14 cellular contexts compared by ENCODE assay signal in the genomic region with DNA sequence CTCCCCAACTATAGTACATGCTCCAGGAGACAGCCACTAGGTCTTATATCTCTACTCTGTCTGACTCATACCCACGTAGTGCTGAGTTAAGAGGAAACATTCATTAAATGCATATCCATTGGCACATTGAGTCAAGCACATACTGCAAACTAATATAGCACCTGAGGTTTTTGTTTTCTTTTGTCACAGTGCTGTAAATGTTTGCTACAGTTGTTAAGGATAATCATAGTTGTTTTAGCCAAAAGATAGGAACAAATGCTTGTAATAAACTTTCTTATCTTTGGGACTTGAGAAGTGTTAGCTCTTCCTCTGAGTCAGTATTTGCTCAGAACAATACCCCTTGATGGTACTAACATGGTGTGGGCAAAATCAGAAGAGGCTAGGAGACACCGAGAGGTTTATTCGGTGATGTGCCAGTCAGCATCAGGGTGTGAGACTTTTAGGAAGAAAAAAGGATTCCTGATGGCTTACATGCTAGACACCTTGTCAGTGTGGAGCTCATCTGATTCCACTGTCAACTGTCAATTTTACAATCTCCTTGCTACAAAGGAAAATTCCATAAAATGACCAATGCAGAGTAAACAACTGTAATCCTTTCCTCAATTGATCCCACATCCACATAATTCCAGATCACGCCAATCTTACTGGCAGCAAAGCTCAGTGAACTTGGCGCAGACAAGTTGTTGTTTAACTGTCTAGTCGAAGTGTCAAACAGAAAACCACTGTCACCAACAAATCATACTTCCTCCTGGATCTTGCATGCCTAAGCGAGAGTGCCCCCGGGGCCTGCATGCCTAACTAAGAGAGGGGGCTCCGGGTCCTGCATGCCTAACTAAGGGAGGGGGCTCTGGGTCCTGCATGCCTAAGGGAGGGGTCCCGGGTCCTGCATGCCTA. TPM values are rescaled to one million over a fixed set of nuclear protein-coding genes. Genes with fewer than 3 reads are reported as not detected.
DNase-seq lines count a peak whose midpoint lies in the region; ATAC-seq and TF ChIP-seq lines count a peak whose summit lies in the region.
"Had no signal": no experiment of that assay in that cellular context is flagged by ENCODE, and none has a peak within 500 bp of the region (broad histone marks: within the 10 kb centered on the region; RNA-seq: fewer than 3 reads in every experiment).

No MANE protein-coding gene starts in this region.

- no peaks in the 10 kb centered on the region for H3K27me3 ChIP-seq in GM23248 (replicated peaks; ENCODE audit: insufficient read depth)
- H3K27me3 ChIP-seq: esophagus squamous epithelium, testis had no signal

- H3K27me3 Mint-ChIP-seq in activated CD8-positive, alpha-beta T cell treated with anti-CD3 and anti-CD28 coated beads, Interleukin-2, amount 10 ng/mL, durations not matched to agents 7 days and 5 days (ENCODE audit: low read depth): peaks cover 8% of the 10 kb centered on the region
- peaks cover 11% of the 10 kb centered on the region for H3K27me3 Mint-ChIP-seq in activated CD8-positive, alpha-beta T cell treated with anti-CD3 and anti-CD28 coated beads for 36 hours

- H3K4me3 ChIP-seq in GM23248 (no peak overlapping the region), choroid plexus epithelial cell (ENCODE audit: low read depth, low read length) (no peak overlapping the region), mesodermal cell (ENCODE audit: extremely low read depth, insufficient read depth, low read length, poor library complexity, severe bottlenecking) (no peak overlapping the region)
- H3K4me3 ChIP-seq: esophagus squamous epithelium, testis had no signal

- DNase-seq in GM23248 (peak; percentile 76), NCI-H460 (ENCODE audit: extremely low read depth, low read depth) (peak; percentile 36), choroid plexus epithelial cell (ENCODE audit: low read depth) (peak; percentile 69)
- DNase-seq in activated CD4-positive, CD25-positive, alpha-beta regulatory T cell treated with anti-CD3 and anti-CD28 coated beads, Interleukin-2, amount 50 U/mL, for 72 hours: no peak
- no peak for DNase-seq in activated CD8-positive, alpha-beta T cell treated with anti-CD3 and anti-CD28 coated beads, Interleukin-2, amount 10 ng/mL, durations not matched to agents 7 days and 5 days
- DNase-seq in activated CD8-positive, alpha-beta T cell treated with anti-CD3 and anti-CD28 coated beads for 36 hours: no peak
- DNase-seq: amygdala, esophagus squamous epithelium, NCI-H774, testis had no signal

- no peak overlapping the region for H3K4me3 Mint-ChIP-seq in activated CD8-positive, alpha-beta T cell treated with anti-CD3 and anti-CD28 coated beads, Interleukin-2, amount 10 ng/mL, durations not matched to agents 7 days and 5 days
- H3K4me3 Mint-ChIP-seq in activated CD8-positive, alpha-beta T cell treated with anti-CD3 and anti-CD28 coated beads for 36 hours: no peak overlapping the region

- H3K9me3 ChIP-seq in GM23248 (ENCODE audit: low read depth): no peaks in the 10 kb centered on the region
- H3K9me3 ChIP-seq in mesodermal cell (ENCODE audit: control insufficient read depth, low read length): no peaks in the 10 kb centered on the region
- H3K9me3 ChIP-seq: esophagus squamous epithelium, testis had no signal

- peaks cover 30% of the 10 kb centered on the region for H3F3A ChIP-seq in GM23248 (ENCODE audit: insufficient read depth)

- peak overlapping the region; percentile 65 for H3K4me2 ChIP-seq in GM23248 (ENCODE audit: unreplicated experiment)

- H3K9me2 ChIP-seq in GM23248 (ENCODE audit: insufficient read depth): no peaks in the 10 kb centered on the region

- no peaks in the 10 kb centered on the region for H3K79me2 ChIP-seq in GM23248 (ENCODE audit: insufficient read depth)
- H3K79me2 ChIP-seq: parathyroid adenoma had no signal

- no peak overlapping the region for H3K27ac Mint-ChIP-seq in activated CD8-positive, alpha-beta T cell treated with anti-CD3 and anti-CD28 coated beads, Interleukin-2, amount 10 ng/mL, durations not matched to agents 7 days and 5 days
- H3K27ac Mint-ChIP-seq in activated CD8-positive, alpha-beta T cell treated with anti-CD3 and anti-CD28 coated beads for 36 hours: no peak overlapping the region

- H3K4me1 ChIP-seq in GM23248 (ENCODE audit: insufficient read depth) (peaks cover 37% of the 10 kb centered on the region), mesodermal cell (ENCODE audit: control insufficient read depth, insufficient read depth, low read length, poor library complexity, severe bottlenecking) (peaks cover 54% of the 10 kb centered on the region)
- H3K4me1 ChIP-seq: testis had no signal

- H3K27ac ChIP-seq in GM23248 (peak overlapping the region; percentile 70), mesodermal cell (ENCODE audit: low read depth, low read length, severe bottlenecking) (peak overlapping the region; percentile 76)
- H3K27ac ChIP-seq: esophagus squamous epithelium, parathyroid adenoma, testis had no signal

- ATAC-seq in GM21447 (IDR thresholded peaks at IDR 0.05; ENCODE audit: unreplicated experiment): no peak
- ATAC-seq in activated CD8-positive, alpha-beta T cell treated with anti-CD3 and anti-CD28 coated beads, Interleukin-2, amount 10 ng/mL, durations not matched to agents 7 days and 5 days: no peak
- ATAC-seq in activated CD8-positive, alpha-beta T cell treated with anti-CD3 and anti-CD28 coated beads for 36 hours: no peak

- no peaks in the 10 kb centered on the region for H3K36me3 ChIP-seq in GM23248 (ENCODE audit: low read depth)
- no peaks in the 10 kb centered on the region for H3K36me3 ChIP-seq in mesodermal cell (ENCODE audit: control insufficient read depth, insufficient read depth, low read length)
- H3K36me3 ChIP-seq: esophagus squamous epithelium had no signal

- intact Hi-C loops in activated CD8-positive, alpha-beta T cell treated with anti-CD3 and anti-CD28 coated beads for 36 hours (cut with micrococcal nuclease): no loop called here

- TF ChIP-seq CTCF in choroid plexus epithelial cell (conservative IDR thresholded peaks at IDR 0.05; ENCODE audit: low read depth, low read length): no peak
- no peak for TF ChIP-seq CTCF in activated CD8-positive, alpha-beta T cell treated with anti-CD3 and anti-CD28 coated beads for 36 hours (IDR thresholded peaks at IDR 0.05)

- peak overlapping the region; percentile 16 for H2AFZ ChIP-seq in GM23248
- H2AFZ ChIP-seq: parathyroid adenoma had no signal

- no peaks in the 10 kb centered on the region for H3K9me3 Mint-ChIP-seq in activated CD8-positive, alpha-beta T cell treated with anti-CD3 and anti-CD28 coated beads, Interleukin-2, amount 10 ng/mL, durations not matched to agents 7 days and 5 days (ENCODE audit: insufficient read depth)
- no peaks in the 10 kb centered on the region for H3K9me3 Mint-ChIP-seq in activated CD8-positive, alpha-beta T cell treated with anti-CD3 and anti-CD28 coated beads for 36 hours

- 32 to 35% methylated on average over 10 of the region's 10 CpGs for WGBS in GM23248 (ENCODE audit: low coverage in 1 of 2, low lambda C conversion rate in 2 of 2, missing lambda C conversion rate in 2 of 2), 2 experiments
- WGBS in mesodermal cell (ENCODE audit: insufficient coverage in 2 of 2), 2 experiments: 84% methylated on average over 4 to 6 of the region's 10 CpGs

- in situ Hi-C loops in GM23248 (cut with MboI): no loop called here

- POLR2A ChIA-PET in activated CD8-positive, alpha-beta T cell treated with anti-CD3 and anti-CD28 coated beads, Interleukin-2, amount 10 ng/mL, durations not matched to agents 7 days and 5 days (lab: Charles Lee): no interaction called here
- POLR2A ChIA-PET in activated CD8-positive, alpha-beta T cell treated with anti-CD3 and anti-CD28 coated beads for 36 hours (lab: Charles Lee): no interaction called here

- no peak overlapping the region for H3K9ac ChIP-seq in GM23248
- H3K9ac ChIP-seq: parathyroid adenoma had no signal

- no peaks in the 10 kb centered on the region for H3K4me1 Mint-ChIP-seq in activated CD8-positive, alpha-beta T cell treated with anti-CD3 and anti-CD28 coated beads, Interleukin-2, amount 10 ng/mL, durations not matched to agents 7 days and 5 days (ENCODE audit: low read depth)
- no peaks in the 10 kb centered on the region for H3K4me1 Mint-ChIP-seq in activated CD8-positive, alpha-beta T cell treated with anti-CD3 and anti-CD28 coated beads for 36 hours (ENCODE audit: low read depth)

- CTCF ChIA-PET in activated CD8-positive, alpha-beta T cell treated with anti-CD3 and anti-CD28 coated beads, Interleukin-2, amount 10 ng/mL, durations not matched to agents 7 days and 5 days (lab: Charles Lee): no interaction called here
- CTCF ChIA-PET in activated CD8-positive, alpha-beta T cell treated with anti-CD3 and anti-CD28 coated beads for 36 hours (lab: Charles Lee): interaction anchor here (0.7 to 1.4 kb wide), 2 partner anchors 53 to 61 kb away, joined by 3 to 4 read pairs; no protein-coding TSS in a partner anchor

- no peaks in the 10 kb centered on the region for H4K20me1 ChIP-seq in GM23248 (ENCODE audit: insufficient read depth)

- H3K36me3 Mint-ChIP-seq in activated CD8-positive, alpha-beta T cell treated with anti-CD3 and anti-CD28 coated beads, Interleukin-2, amount 10 ng/mL, durations not matched to agents 7 days and 5 days (ENCODE audit: low read depth): no peaks in the 10 kb centered on the region
- no peaks in the 10 kb centered on the region for H3K36me3 Mint-ChIP-seq in activated CD8-positive, alpha-beta T cell treated with anti-CD3 and anti-CD28 coated beads for 36 hours (ENCODE audit: low read depth)

RNA-seq across cellular contexts. Expression of gene ELOVL2, which starts 36.1 kb away (rescaled TPM):
- 0.32 and 0.76 TPM in 2 replicates for total RNA-seq in GM23248 (2014; rRNA removed; shearing (Covaris generic))
- polyA plus RNA-seq in GM23248 (2016; fragmentation: Nextera tagmentation; extraction: Ambion mirVana): 0.29 and 0.42 TPM in 2 replicates
- total RNA-seq in NCI-H460 (2014; rRNA removed; shearing (Covaris generic)): 2.5 and 2.7 TPM in 2 replicates
- 1.4 and 2.2 TPM in 2 replicates for polyA plus RNA-seq in NCI-H460 (2014; cell fraction: nucleus; rRNA removed)
- 13.0 TPM for polyA plus RNA-seq in mesodermal cell (2013, experiment 1 of 2)
- polyA plus RNA-seq in mesodermal cell (2013, experiment 2 of 2): 13.4 TPM
- not detected for total RNA-seq in activated CD8-positive, alpha-beta T cell treated with anti-CD3 and anti-CD28 coated beads, Interleukin-2, amount 10 ng/mL, durations not matched to agents 7 days and 5 days
- not detected for total RNA-seq in activated CD8-positive, alpha-beta T cell treated with anti-CD3 and anti-CD28 coated beads for 36 hours
- total RNA-seq: T-helper 1 cell treated with Interleukin-12 subunit alpha and Interleukin-12 subunit beta and Interleukin-4 antibody, amounts not matched to agents 30 ng/mL and 1 ng/mL, for 36 hours had no signal

Comparison
In these comparisons a context has a peak if more than half of its experiments do, and no peak if none do; other contexts are left out.
1. DNase-seq: peak in GM23248 (single experiment), NCI-H460 (single experiment) and choroid plexus epithelial cell (single experiment); none in activated CD4-positive, CD25-positive, alpha-beta regulatory T cell treated with anti-CD3 and anti-CD28 coated beads, Interleukin-2, amount 50 U/mL, for 72 hours (single experiment), activated CD8-positive, alpha-beta T cell treated with anti-CD3 and anti-CD28 coated beads, Interleukin-2, amount 10 ng/mL, durations not matched to agents 7 days and 5 days (single experiment) and activated CD8-positive, alpha-beta T cell treated with anti-CD3 and anti-CD28 coated beads for 36 hours (single experiment).